In the genomic region with DNA sequence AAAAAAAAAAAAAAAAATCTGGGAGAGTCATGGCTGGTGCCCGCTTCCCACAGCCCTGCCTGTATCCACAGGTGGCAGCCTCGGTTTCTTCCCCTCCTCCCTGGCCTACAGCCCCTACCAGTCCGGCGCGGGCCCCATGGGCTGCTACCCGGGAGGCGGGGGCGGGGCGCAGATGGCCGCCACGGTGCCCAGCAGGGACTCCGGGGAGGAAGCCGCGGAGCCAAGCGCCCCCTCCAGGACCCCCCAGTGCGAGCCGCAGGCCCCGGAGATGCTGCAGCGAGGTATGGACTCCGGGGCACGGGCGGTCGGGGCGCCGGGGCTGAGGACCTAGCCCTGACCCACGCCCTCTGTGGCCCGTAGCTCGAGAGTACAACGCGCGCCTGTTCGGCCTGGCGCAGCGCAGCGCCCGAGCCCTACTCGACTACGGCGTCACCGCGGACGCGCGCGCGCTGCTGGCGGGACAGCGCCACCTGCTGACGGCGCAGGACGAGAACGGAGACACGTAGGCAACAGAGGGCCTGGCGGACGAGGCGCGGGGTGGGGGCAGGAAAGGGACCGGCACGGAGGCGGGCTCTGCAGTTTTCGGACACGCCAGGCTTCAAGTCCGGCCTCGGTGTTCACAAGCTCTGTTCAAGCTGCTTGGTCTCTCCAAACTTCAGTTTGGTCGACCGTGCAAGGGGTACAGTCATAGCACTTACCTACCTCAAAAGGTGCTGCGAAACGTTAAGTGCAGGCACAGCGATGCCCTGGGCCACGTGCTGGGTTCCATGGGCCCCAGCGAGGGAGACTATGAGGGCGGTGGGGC, we compare ENCODE assay signal across 2 cellular contexts.
A peak's percentile ranks its signal among the peaks of the same experiment; 100 is the strongest.
TF ChIP-seq lines count a peak whose summit lies in the region.

No MANE protein-coding gene starts in this region.

TF ChIP-seq in GM12891, 5 proteins besides CTCF, POLR2A, EP300 and RAD21:
- peak; percentile 71 for TF ChIP-seq PAX5 (IDR thresholded peaks at IDR 0.05; ENCODE audit: insufficient read depth, low read length, severe bottlenecking)
- peak; percentile 64; the same call in 1 of the 2 replicates for TF ChIP-seq POLR2AphosphoS5 (IDR thresholded peaks at IDR 0.05; ENCODE audit: low read depth, low read length)
- no peak for TF ChIP-seq POU2F2 (IDR thresholded peaks at IDR 0.05; ENCODE audit: low read depth, low read length)

TF ChIP-seq in K562, 482 proteins besides CTCF, POLR2A, EP300 and RAD21 (continues in another document):
- TF ChIP-seq TBL1XR1 (IDR thresholded peaks at IDR 0.05; ENCODE audit: low read length in 2 of 2) (no peak), FOXM1 (IDR thresholded peaks at IDR 0.05; ENCODE audit: low read depth) (no peak), FOXM1 (CRISPR knock-in tag; IDR thresholded peaks at IDR 0.05; ENCODE audit: low read depth) (peak; percentile 69; the same call in 1 of the 2 replicates), SRSF9 (IDR thresholded peaks at IDR 0.05; ENCODE audit: borderline replicate concordance, low read depth, low read length) (no peak), MEF2A (IDR thresholded peaks at IDR 0.05; ENCODE audit: control insufficient read depth, low read depth, low read length) (no peak), MYNN (IDR thresholded peaks at IDR 0.05) (no peak), MYNN (CRISPR knock-in tag; IDR thresholded peaks at IDR 0.05) (no peak), ZNF12 (CRISPR knock-in tag; IDR thresholded peaks at IDR 0.05) (peak; percentile 74), ZNF146 (CRISPR knock-in tag; IDR thresholded peaks at IDR 0.05; ENCODE audit: unreplicated experiment) (no peak), ZBTB43 (CRISPR knock-in tag; IDR thresholded peaks at IDR 0.05) (no peak), ZFPM2 (CRISPR knock-in tag; IDR thresholded peaks at IDR 0.05) (no peak), TAL1 (IDR thresholded peaks at IDR 0.05) (no peak), FOXA3 (CRISPR knock-in tag; conservative IDR thresholded peaks at IDR 0.05 in 1 of 2, IDR thresholded peaks at IDR 0.05 in 1 of 2) (0 out of 4 replicates have a peak, but pooled peaks of 1 of the 2 experiments have one; percentile 46), HNRNPLL (IDR thresholded peaks at IDR 0.05; ENCODE audit: low read depth, low read length, poor library complexity, severe bottlenecking) (peak; percentile 74), BRCA1 (IDR thresholded peaks at IDR 0.05) (no peak), BRCA1 (CRISPR knock-in tag; IDR thresholded peaks at IDR 0.05) (no peak), ID3 (CRISPR knock-in tag; IDR thresholded peaks at IDR 0.05) (no peak), ID3 (tag; IDR thresholded peaks at IDR 0.05) (no peak), OTX1 (CRISPR knock-in tag; IDR thresholded peaks at IDR 0.05) (no peak), PHB2 (IDR thresholded peaks at IDR 0.05; ENCODE audit: low read depth) (no peak), GATA2 (CRISPR knock-in tag; IDR thresholded peaks at IDR 0.05) (no peak), IFI16 (CRISPR knock-in tag; IDR thresholded peaks at IDR 0.05) (no peak), ZNF274 (IDR thresholded peaks at IDR 0.05; ENCODE audit: borderline replicate concordance, low read depth, low read length) (no peak), CREBBP (IDR thresholded peaks at IDR 0.05; ENCODE audit: low read depth, low read length) (no peak), NFE2L1 (tag; IDR thresholded peaks at IDR 0.05; ENCODE audit: borderline replicate concordance, low read depth) (no peak), ZNF583 (CRISPR knock-in tag; IDR thresholded peaks at IDR 0.05) (no peak), NELFE (IDR thresholded peaks at IDR 0.05; ENCODE audit: insufficient read depth, insufficient read length) (no peak), ZNF696 (CRISPR knock-in tag; conservative IDR thresholded peaks at IDR 0.05) (no peak), POLR2G (IDR thresholded peaks at IDR 0.05; ENCODE audit: low read depth, low read length) (peak; percentile 73), ARNT (IDR thresholded peaks at IDR 0.05) (no peak), TEAD4 (IDR thresholded peaks at IDR 0.05; ENCODE audit: low read length) (0 out of 2 replicates have a peak, but pooled peaks have one; percentile 19), TEAD4 (CRISPR knock-in tag; IDR thresholded peaks at IDR 0.05; ENCODE audit: borderline replicate concordance) (peak; percentile 34; the same call in 1 of the 2 replicates), ZNF134 (CRISPR knock-in tag; conservative IDR thresholded peaks at IDR 0.05) (no peak), ZSCAN29 (IDR thresholded peaks at IDR 0.05) (no peak), NR4A1 (CRISPR knock-in tag; IDR thresholded peaks at IDR 0.05) (no peak), NR4A1 (tag; IDR thresholded peaks at IDR 0.05) (no peak), ZNF76 (CRISPR knock-in tag; IDR thresholded peaks at IDR 0.05; ENCODE audit: borderline replicate concordance) (no peak), MAFG (tag; conservative IDR thresholded peaks at IDR 0.05) (no peak), HDAC3 (IDR thresholded peaks at IDR 0.05; ENCODE audit: borderline replicate concordance, partially characterized antibody) (no peak), MCM2 (IDR thresholded peaks at IDR 0.05; ENCODE audit: low read depth) (no peak), KAT2B (IDR thresholded peaks at IDR 0.05; ENCODE audit: low read depth, low read length) (no peak), GABPB2 (CRISPR knock-in tag; conservative IDR thresholded peaks at IDR 0.05) (no peak), TEAD1 (CRISPR knock-in tag; IDR thresholded peaks at IDR 0.05) (peak in 1 of 2 experiments; percentile 61; a peak in 1 of 4 replicates), ETV5 (CRISPR knock-in tag; IDR thresholded peaks at IDR 0.05; ENCODE audit: low read depth) (peak; percentile 72), SAFB2 (IDR thresholded peaks at IDR 0.05; ENCODE audit: borderline replicate concordance, low read depth, low read length, severe bottlenecking) (no peak), SMARCC2 (IDR thresholded peaks at IDR 0.05; ENCODE audit: low read depth) (no peak), SMAD3 (CRISPR knock-in tag; conservative IDR thresholded peaks at IDR 0.05) (no peak), SP1 (CRISPR knock-in tag; IDR thresholded peaks at IDR 0.05) (peak; percentile 75; the same call in 1 of the 2 replicates), SAP30 (IDR thresholded peaks at IDR 0.05; ENCODE audit: borderline replicate concordance, insufficient read depth, low read depth, low read length, poor library complexity, severe bottlenecking) (no peak), RCOR1 (IDR thresholded peaks at IDR 0.05; ENCODE audit: borderline replicate concordance in 1 of 2, low read depth in 2 of 2, low read length in 2 of 2) (0 out of 4 replicates have a peak, but pooled peaks of 1 of the 2 experiments have one; percentile 33), GATAD2A (IDR thresholded peaks at IDR 0.05) (no peak), E2F1 (CRISPR knock-in tag; IDR thresholded peaks at IDR 0.05) (no peak), CEBPG (CRISPR knock-in tag; IDR thresholded peaks at IDR 0.05) (no peak), CEBPG (tag; conservative IDR thresholded peaks at IDR 0.05 in 1 of 2, IDR thresholded peaks at IDR 0.05 in 1 of 2) (no peak), STAG1 (CRISPR knock-in tag; IDR thresholded peaks at IDR 0.05; ENCODE audit: borderline replicate concordance) (peak; percentile 44; the same call in 1 of the 2 replicates), BDP1 (IDR thresholded peaks at IDR 0.05; ENCODE audit: insufficient read depth, insufficient read length) (no peak), E2F3 (CRISPR knock-in tag; IDR thresholded peaks at IDR 0.05) (no peak), ZNF75A (CRISPR knock-in tag; IDR thresholded peaks at IDR 0.05) (no peak), HDGF (IDR thresholded peaks at IDR 0.05) (no peak), CBX1 (IDR thresholded peaks at IDR 0.05; ENCODE audit: low read depth) (no peak)
- TF ChIP-seq, protein P1, sequence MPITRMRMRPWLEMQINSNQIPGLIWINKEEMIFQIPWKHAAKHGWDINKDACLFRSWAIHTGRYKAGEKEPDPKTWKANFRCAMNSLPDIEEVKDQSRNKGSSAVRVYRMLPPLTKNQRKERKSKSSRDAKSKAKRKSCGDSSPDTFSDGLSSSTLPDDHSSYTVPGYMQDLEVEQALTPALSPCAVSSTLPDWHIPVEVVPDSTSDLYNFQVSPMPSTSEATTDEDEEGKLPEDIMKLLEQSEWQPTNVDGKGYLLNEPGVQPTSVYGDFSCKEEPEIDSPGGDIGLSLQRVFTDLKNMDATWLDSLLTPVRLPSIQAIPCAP (CRISPR knock-in tag; IDR thresholded peaks at IDR 0.05; ENCODE audit: borderline replicate concordance), result no peak
- TF ChIP-seq, protein P2, sequence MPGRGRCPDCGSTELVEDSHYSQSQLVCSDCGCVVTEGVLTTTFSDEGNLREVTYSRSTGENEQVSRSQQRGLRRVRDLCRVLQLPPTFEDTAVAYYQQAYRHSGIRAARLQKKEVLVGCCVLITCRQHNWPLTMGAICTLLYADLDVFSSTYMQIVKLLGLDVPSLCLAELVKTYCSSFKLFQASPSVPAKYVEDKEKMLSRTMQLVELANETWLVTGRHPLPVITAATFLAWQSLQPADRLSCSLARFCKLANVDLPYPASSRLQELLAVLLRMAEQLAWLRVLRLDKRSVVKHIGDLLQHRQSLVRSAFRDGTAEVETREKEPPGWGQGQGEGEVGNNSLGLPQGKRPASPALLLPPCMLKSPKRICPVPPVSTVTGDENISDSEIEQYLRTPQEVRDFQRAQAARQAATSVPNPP (IDR thresholded peaks at IDR 0.05; ENCODE audit: borderline replicate concordance, insufficient read depth, insufficient read length), result no peak
- TF ChIP-seq, protein P3, sequence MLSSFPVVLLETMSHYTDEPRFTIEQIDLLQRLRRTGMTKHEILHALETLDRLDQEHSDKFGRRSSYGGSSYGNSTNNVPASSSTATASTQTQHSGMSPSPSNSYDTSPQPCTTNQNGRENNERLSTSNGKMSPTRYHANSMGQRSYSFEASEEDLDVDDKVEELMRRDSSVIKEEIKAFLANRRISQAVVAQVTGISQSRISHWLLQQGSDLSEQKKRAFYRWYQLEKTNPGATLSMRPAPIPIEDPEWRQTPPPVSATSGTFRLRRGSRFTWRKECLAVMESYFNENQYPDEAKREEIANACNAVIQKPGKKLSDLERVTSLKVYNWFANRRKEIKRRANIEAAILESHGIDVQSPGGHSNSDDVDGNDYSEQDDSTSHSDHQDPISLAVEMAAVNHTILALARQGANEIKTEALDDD (IDR thresholded peaks at IDR 0.05), result no peak
- TF ChIP-seq, protein P4, sequence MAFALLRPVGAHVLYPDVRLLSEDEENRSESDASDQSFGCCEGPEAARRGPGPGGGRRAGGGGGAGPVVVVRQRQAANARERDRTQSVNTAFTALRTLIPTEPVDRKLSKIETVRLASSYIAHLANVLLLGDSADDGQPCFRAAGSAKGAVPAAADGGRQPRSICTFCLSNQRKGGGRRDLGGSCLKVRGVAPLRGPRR (CRISPR knock-in tag; IDR thresholded peaks at IDR 0.05), result no peak
- TF ChIP-seq, protein P5, sequence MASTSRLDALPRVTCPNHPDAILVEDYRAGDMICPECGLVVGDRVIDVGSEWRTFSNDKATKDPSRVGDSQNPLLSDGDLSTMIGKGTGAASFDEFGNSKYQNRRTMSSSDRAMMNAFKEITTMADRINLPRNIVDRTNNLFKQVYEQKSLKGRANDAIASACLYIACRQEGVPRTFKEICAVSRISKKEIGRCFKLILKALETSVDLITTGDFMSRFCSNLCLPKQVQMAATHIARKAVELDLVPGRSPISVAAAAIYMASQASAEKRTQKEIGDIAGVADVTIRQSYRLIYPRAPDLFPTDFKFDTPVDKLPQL (IDR thresholded peaks at IDR 0.05; ENCODE audit: extremely low read depth, insufficient read length), result no peak
- TF ChIP-seq, protein P6, sequence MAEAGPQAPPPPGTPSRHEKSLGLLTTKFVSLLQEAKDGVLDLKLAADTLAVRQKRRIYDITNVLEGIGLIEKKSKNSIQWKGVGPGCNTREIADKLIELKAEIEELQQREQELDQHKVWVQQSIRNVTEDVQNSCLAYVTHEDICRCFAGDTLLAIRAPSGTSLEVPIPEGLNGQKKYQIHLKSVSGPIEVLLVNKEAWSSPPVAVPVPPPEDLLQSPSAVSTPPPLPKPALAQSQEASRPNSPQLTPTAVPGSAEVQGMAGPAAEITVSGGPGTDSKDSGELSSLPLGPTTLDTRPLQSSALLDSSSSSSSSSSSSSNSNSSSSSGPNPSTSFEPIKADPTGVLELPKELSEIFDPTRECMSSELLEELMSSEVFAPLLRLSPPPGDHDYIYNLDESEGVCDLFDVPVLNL (CRISPR knock-in tag; IDR thresholded peaks at IDR 0.05; ENCODE audit: low read depth), result no peak
- TF ChIP-seq, protein P7, sequence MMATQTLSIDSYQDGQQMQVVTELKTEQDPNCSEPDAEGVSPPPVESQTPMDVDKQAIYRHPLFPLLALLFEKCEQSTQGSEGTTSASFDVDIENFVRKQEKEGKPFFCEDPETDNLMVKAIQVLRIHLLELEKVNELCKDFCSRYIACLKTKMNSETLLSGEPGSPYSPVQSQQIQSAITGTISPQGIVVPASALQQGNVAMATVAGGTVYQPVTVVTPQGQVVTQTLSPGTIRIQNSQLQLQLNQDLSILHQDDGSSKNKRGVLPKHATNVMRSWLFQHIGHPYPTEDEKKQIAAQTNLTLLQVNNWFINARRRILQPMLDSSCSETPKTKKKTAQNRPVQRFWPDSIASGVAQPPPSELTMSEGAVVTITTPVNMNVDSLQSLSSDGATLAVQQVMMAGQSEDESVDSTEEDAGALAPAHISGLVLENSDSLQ (IDR thresholded peaks at IDR 0.05), result no peak
